ENCODE assay signal across 17 cellular contexts in genomic region chr2:10970666-10971065, GRCh38. TPM values are rescaled to one million over a fixed set of nuclear protein-coding genes. Genes with fewer than 3 reads are reported as not detected.
A peak's percentile ranks its signal among the peaks of the same experiment; 100 is the strongest.
DNase-seq lines count a peak whose midpoint lies in the region; ATAC-seq and TF ChIP-seq lines count a peak whose summit lies in the region.
"Had no signal": no experiment of that assay in that cellular context is flagged by ENCODE, and none has a peak within 500 bp of the region (broad histone marks: within the 10 kb centered on the region; RNA-seq: fewer than 3 reads in every experiment).

No MANE protein-coding gene starts in this region.

- no peak overlapping the region for H3K4me3 ChIP-seq in neural progenitor cell
- H3K4me3 ChIP-seq: A549 had no signal

- no peak for TF ChIP-seq CTCF in neural progenitor cell (IDR thresholded peaks at IDR 0.05)

- no peaks in the 10 kb centered on the region for H3K36me3 ChIP-seq in neural progenitor cell

- H3K27ac Mint-ChIP-seq in neural progenitor cell: no peak overlapping the region
- H3K27ac Mint-ChIP-seq: B cell; CD4-positive, alpha-beta T cell; CD8-positive, alpha-beta T cell had no signal

- no peak overlapping the region for H3K27ac ChIP-seq in neural progenitor cell
- H3K27ac ChIP-seq: 22Rv1, A549, C4-2B had no signal

- intact Hi-C loops in posterior vena cava (cut with DNase I): no loop called here

- peaks cover 38% of the 10 kb centered on the region for H3K4me1 ChIP-seq in neural progenitor cell
- H3K4me1 ChIP-seq: A549, Caco-2 had no signal

- no peak for ATAC-seq in GM21390 (IDR thresholded peaks at IDR 0.05; ENCODE audit: unreplicated experiment)
- ATAC-seq in GM19397 (IDR thresholded peaks at IDR 0.05; ENCODE audit: unreplicated experiment): no peak
- ATAC-seq: A549; CD8-positive, alpha-beta T cell had no signal

- H3K9me3 Mint-ChIP-seq in neural progenitor cell: peaks cover 9% of the 10 kb centered on the region
- H3K9me3 Mint-ChIP-seq: CD4-positive, alpha-beta T cell; CD8-positive, alpha-beta T cell had no signal

- H3K4me2 ChIP-seq in neural progenitor cell: peak overlapping the region; percentile 64
- H3K4me2 ChIP-seq: A549 had no signal

- DNase-seq in activated effector memory CD4-positive, alpha-beta T cell treated with anti-CD3 and anti-CD28 coated beads, Interleukin-2, amount 50 U/mL, for 16 hours: peak; percentile 44
- DNase-seq in activated effector memory CD4-positive, alpha-beta T cell treated with Interleukin-2 at 50 U/mL for 16 hours: no peak
- DNase-seq in neural progenitor cell (ENCODE audit: low spot score) (no peak), posterior vena cava (ENCODE audit: low spot score) (peak; percentile 56)
- DNase-seq: AML-193; Caco-2; Calu3; CD4-positive, alpha-beta T cell; CD8-positive, alpha-beta T cell; DMS79 treated with DMSO at 0.1 percent for 48 hours; GF-D8 had no signal

- no peaks in the 10 kb centered on the region for H3K27me3 ChIP-seq in neural progenitor cell

- H3F3A ChIP-seq in neural progenitor cell (ENCODE audit: low read depth): peaks cover 33% of the 10 kb centered on the region

- H3K9ac ChIP-seq in neural progenitor cell: no peak overlapping the region

- peaks cover 20% of the 10 kb centered on the region for H3K27me3 Mint-ChIP-seq in neural progenitor cell (ENCODE audit: insufficient read depth, low read depth)

- peaks cover 61% of the 10 kb centered on the region for H3K4me1 Mint-ChIP-seq in neural progenitor cell
- H3K4me1 Mint-ChIP-seq: B cell had no signal

- H4K20me1 ChIP-seq in neural progenitor cell (ENCODE audit: low read depth): peaks cover 5% of the 10 kb centered on the region

- H3K79me2 ChIP-seq in neural progenitor cell (ENCODE audit: low read depth): no peaks in the 10 kb centered on the region

- H3K9me3 ChIP-seq in neural progenitor cell (ENCODE audit: low read depth): no peaks in the 10 kb centered on the region
- H3K9me3 ChIP-seq: A549, Caco-2 had no signal

- no peak overlapping the region for H2AFZ ChIP-seq in neural progenitor cell (replicated peaks)

- H3K4me3 Mint-ChIP-seq in neural progenitor cell: no peak overlapping the region
- H3K4me3 Mint-ChIP-seq: B cell; CD4-positive, alpha-beta T cell; CD8-positive, alpha-beta T cell had no signal

- H3K36me3 Mint-ChIP-seq in neural progenitor cell: peaks cover 2% of the 10 kb centered on the region
- H3K36me3 Mint-ChIP-seq: CD8-positive, alpha-beta T cell had no signal

RNA-seq across cellular contexts. Expression of gene KCNF1, which starts 58.9 kb away (rescaled TPM):
- total RNA-seq in neural progenitor cell (ENCODE audit: low replicate concordance) (0.15 TPM in 1 of 2 replicates, not detected in the other), posterior vena cava (under 1 TPM; 0.19 to 0.29 TPM)
- total RNA-seq: B cell; Calu3; CD4-positive, alpha-beta T cell; CD8-positive, alpha-beta T cell had no signal

Comparison
In these comparisons a context has a peak if more than half of its experiments do, and no peak if none do; other contexts are left out.
1. DNase-seq: peak in activated effector memory CD4-positive, alpha-beta T cell treated with anti-CD3 and anti-CD28 coated beads, Interleukin-2, amount 50 U/mL, for 16 hours (single experiment) and posterior vena cava (single experiment); none in activated effector memory CD4-positive, alpha-beta T cell treated with Interleukin-2 at 50 U/mL for 16 hours (single experiment) and neural progenitor cell (single experiment).